Comparison of ENCODE assay signal across 8 cellular contexts in genomic region chr9:120935383-120935857, GRCh38. TPM values are rescaled to one million over a fixed set of nuclear protein-coding genes. Genes with fewer than 3 reads are reported as not detected.
DNase-seq lines count a peak whose midpoint lies in the region; ATAC-seq and TF ChIP-seq lines count a peak whose summit lies in the region.

No MANE protein-coding gene starts in this region.

- peak overlapping the region; percentile 65 to 82 (median 77) for H3K27ac ChIP-seq in upper lobe of left lung

- DNase-seq in GM03348 (ENCODE audit: low spot score) (peak; percentile 81), NCI-H1092 treated with DMSO at 0.1 percent for 48 hours (lab: John Stamatoyannopoulos, UW) (peak; percentile 95), mesenteric fat pad (ENCODE audit: low spot score) (peak; percentile 97), upper lobe of left lung (peak in 1 of 2 donors; percentile 96), Caco-2 (no peak)
- no peak for DNase-seq in effector memory CD8-positive, alpha-beta T cell

- no peak overlapping the region for H3K4me3 ChIP-seq in upper lobe of left lung
- no peak overlapping the region for H3K4me3 ChIP-seq in Caco-2 (ENCODE audit: low read depth, low read length)

- H3K27me3 ChIP-seq in upper lobe of left lung (no peaks in the 10 kb centered on the region), Caco-2 (replicated peaks; ENCODE audit: control insufficient read depth, insufficient read depth, low read length) (peaks cover 2% of the 10 kb centered on the region; the same call in 1 of the 2 replicates)

- TF ChIP-seq CTCF in upper lobe of left lung (IDR thresholded peaks at IDR 0.05): no peak
- TF ChIP-seq CTCF in Caco-2 (IDR thresholded peaks at IDR 0.05; ENCODE audit: insufficient read depth in 1 of 2, low read depth in 1 of 2, low read length in 1 of 2, severe bottlenecking in 1 of 2, unreplicated experiment in 1 of 2): no peak

- intact Hi-C loops in Caco-2 (cut with micrococcal nuclease; ENCODE audit: unreplicated experiment): loop anchor here (5.0 kb wide), 1 partner anchor 318 kb away; no protein-coding TSS in a partner anchor

- CTCF ChIA-PET in Caco-2 (lab: Charles Lee): no interaction called here

- H3K9me3 ChIP-seq in upper lobe of left lung (no peaks in the 10 kb centered on the region), Caco-2 (no peaks in the 10 kb centered on the region)

- BruUV-seq in Caco-2 (replicated peaks; lab: Mats Ljungman, UMichigan): no TSS peak

- no peaks in the 10 kb centered on the region for H3K9me3 Mint-ChIP-seq in T-helper 1 cell treated with Interleukin-12 subunit alpha and Interleukin-12 subunit beta and Interleukin-4 antibody, amounts not matched to agents 30 μg/mL and 1 μg/mL, for 36 hours
- H3K9me3 Mint-ChIP-seq in effector memory CD8-positive, alpha-beta T cell: no peaks in the 10 kb centered on the region
- H3K9me3 Mint-ChIP-seq in Caco-2 (ENCODE audit: unreplicated experiment): no peaks in the 10 kb centered on the region

- WGBS in upper lobe of left lung, 2 donors: 3 to 4% methylated on average over 4 of the region's 4 CpGs

- TF ChIP-seq EP300 in upper lobe of left lung (IDR thresholded peaks at IDR 0.05): peak in 2 of 4 donors; percentile 57 to 77

- H3K4me1 ChIP-seq in upper lobe of left lung (peaks cover 61 to 64% (median 63%) of the 10 kb centered on the region in 4 donors), Caco-2 (0 out of 2 replicates have a peak, but pooled peaks cover 8% of the 10 kb centered on the region)

- TF ChIP-seq POLR2A in upper lobe of left lung (IDR thresholded peaks at IDR 0.05): peak in 1 of 4 donors; percentile 66

- peak overlapping the region; percentile 78 for H3K27ac Mint-ChIP-seq in T-helper 1 cell treated with Interleukin-12 subunit alpha and Interleukin-12 subunit beta and Interleukin-4 antibody, amounts not matched to agents 30 μg/mL and 1 μg/mL, for 36 hours
- peak overlapping the region; percentile 68 to 79 for H3K27ac Mint-ChIP-seq in effector memory CD8-positive, alpha-beta T cell
- no peak overlapping the region for H3K27ac Mint-ChIP-seq in Caco-2 (ENCODE audit: unreplicated experiment)

- peaks cover 4% of the 10 kb centered on the region for H3K36me3 Mint-ChIP-seq in T-helper 1 cell treated with Interleukin-12 subunit alpha and Interleukin-12 subunit beta and Interleukin-4 antibody, amounts not matched to agents 30 μg/mL and 1 μg/mL, for 36 hours (ENCODE audit: low read depth)
- H3K36me3 Mint-ChIP-seq in effector memory CD8-positive, alpha-beta T cell (ENCODE audit: insufficient read depth): peaks cover 11% of the 10 kb centered on the region
- H3K36me3 Mint-ChIP-seq in Caco-2 (ENCODE audit: insufficient read depth, unreplicated experiment): no peaks in the 10 kb centered on the region

- POLR2A ChIA-PET in Caco-2 (lab: Charles Lee): no interaction called here

- ATAC-seq in effector memory CD8-positive, alpha-beta T cell (replicated peaks): no peak
- ATAC-seq in upper lobe of left lung (ENCODE audit: low FRiP score in 2 of 2): peak; percentile 81 to 91
- no peak for ATAC-seq in HG03378 (IDR thresholded peaks at IDR 0.05; ENCODE audit: unreplicated experiment)

- H3K27me3 Mint-ChIP-seq in T-helper 1 cell treated with Interleukin-12 subunit alpha and Interleukin-12 subunit beta and Interleukin-4 antibody, amounts not matched to agents 30 μg/mL and 1 μg/mL, for 36 hours (ENCODE audit: low read depth): peaks cover 4% of the 10 kb centered on the region
- no peaks in the 10 kb centered on the region for H3K27me3 Mint-ChIP-seq in effector memory CD8-positive, alpha-beta T cell
- no peaks in the 10 kb centered on the region for H3K27me3 Mint-ChIP-seq in Caco-2 (ENCODE audit: insufficient read depth, unreplicated experiment)

- H3K4me1 Mint-ChIP-seq in T-helper 1 cell treated with Interleukin-12 subunit alpha and Interleukin-12 subunit beta and Interleukin-4 antibody, amounts not matched to agents 30 μg/mL and 1 μg/mL, for 36 hours (ENCODE audit: low read depth): peaks cover 59% of the 10 kb centered on the region
- H3K4me1 Mint-ChIP-seq in effector memory CD8-positive, alpha-beta T cell (ENCODE audit: low read depth in 2 of 2): peaks cover 40 to 54% of the 10 kb centered on the region in 2 donors
- H3K4me1 Mint-ChIP-seq in Caco-2 (ENCODE audit: low read depth, unreplicated experiment): peaks cover 10% of the 10 kb centered on the region

- H3K36me3 ChIP-seq in upper lobe of left lung: no peaks in the 10 kb centered on the region
- no peaks in the 10 kb centered on the region for H3K36me3 ChIP-seq in Caco-2 (ENCODE audit: control insufficient read depth, insufficient read depth, low read length)

- peak overlapping the region; percentile 43 for H3K4me3 Mint-ChIP-seq in T-helper 1 cell treated with Interleukin-12 subunit alpha and Interleukin-12 subunit beta and Interleukin-4 antibody, amounts not matched to agents 30 μg/mL and 1 μg/mL, for 36 hours
- H3K4me3 Mint-ChIP-seq in effector memory CD8-positive, alpha-beta T cell: peak overlapping the region; percentile 58 to 62
- no peak overlapping the region for H3K4me3 Mint-ChIP-seq in Caco-2 (ENCODE audit: unreplicated experiment)

RNA-seq across cellular contexts. Expression of gene TRAF1, which starts 8.8 kb away (rescaled TPM):
- total RNA-seq in mesenteric fat pad (1.6 TPM), upper lobe of left lung (10 to 100 TPM in 2 of 6 donors, 1 to 10 TPM in 4; 2.9 to 29.3 (median 6.6) TPM), Caco-2 (2022) (1.1 and 1.3 TPM in 2 replicates)

RNA-seq across cellular contexts. Expression of gene PHF19, which starts 58.4 kb away (rescaled TPM):
- total RNA-seq in mesenteric fat pad (13.7 TPM), upper lobe of left lung (10 to 100 TPM in 5 of 6 donors, 1 to 10 TPM in 1; 8.0 to 42.4 (median 19.2) TPM), Caco-2 (2022) (75.9 and 76.3 TPM in 2 replicates)

Comparison
In these comparisons a context has a peak if more than half of its experiments do, and no peak if none do; other contexts are left out.
1. DNase-seq: peak in GM03348 (single experiment), NCI-H1092 treated with DMSO at 0.1 percent for 48 hours (single experiment) and mesenteric fat pad (single experiment); none in effector memory CD8-positive, alpha-beta T cell (0 of 3) and Caco-2 (0 of 2).
2. ATAC-seq: peak in upper lobe of left lung (2 of 2); none in effector memory CD8-positive, alpha-beta T cell (single experiment) and HG03378 (single experiment).